In the genomic region with DNA sequence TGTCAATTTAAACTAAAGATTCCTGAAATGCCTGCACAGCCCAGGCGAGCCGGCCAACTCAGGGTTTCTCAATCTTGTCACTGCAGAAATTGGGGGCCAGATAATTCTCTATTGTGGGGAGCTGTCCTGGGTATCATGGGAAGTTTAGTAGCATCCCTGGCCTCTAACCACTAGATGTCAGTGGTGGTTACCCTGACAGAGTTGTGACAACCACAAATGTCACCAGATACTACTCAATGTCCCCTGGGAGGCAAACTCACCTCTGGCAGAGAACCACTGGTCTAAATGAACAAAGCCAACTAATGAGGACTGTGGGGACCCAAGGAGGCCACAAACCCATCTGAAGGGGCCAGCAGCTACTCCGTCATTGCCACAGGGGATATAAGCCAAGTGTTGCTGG, we compare ENCODE assay signal across 8 cellular contexts.
DNase-seq lines count a peak whose midpoint lies in the region; ATAC-seq and TF ChIP-seq lines count a peak whose summit lies in the region.

No MANE protein-coding gene starts in this region.

- no peaks in the 10 kb centered on the region for H3K4me1 ChIP-seq in left lung
- H3K4me1 ChIP-seq in tibial artery: peaks cover 0 to 53% (median 9%) of the 10 kb centered on the region in 4 donors

- no peak overlapping the region for H3K27ac ChIP-seq in left lung
- peak overlapping the region; percentile 53 to 74 for H3K27ac ChIP-seq in tibial artery

- DNase-seq in SHP77 (lab: John Stamatoyannopoulos, UW): peak; percentile 16 to 22
- no peak for DNase-seq in SHP77 treated with DMSO at 0.1 percent for 48 hours (lab: John Stamatoyannopoulos, UW)
- peak; percentile 22 for DNase-seq in KG1 (lab: John Stamatoyannopoulos, UW)
- DNase-seq in RKO (ENCODE audit: low spot score): peak; percentile 47
- DNase-seq in cardiac fibroblast (ENCODE audit: low read depth in 2 of 2): peak; percentile 42 to 59
- DNase-seq in left lung: no peak
- no peak for DNase-seq in tibial artery

- intact Hi-C loops in left lung (cut with DNase I) (no loop called here), tibial artery (cut with DNase I; ENCODE audit: low total_unique reads) (loop anchor here (10.0 kb wide), 1 partner anchor 359 kb away; no protein-coding TSS in a partner anchor)

- no peaks in the 10 kb centered on the region for H3K27me3 ChIP-seq in left lung
- H3K27me3 ChIP-seq in tibial artery: no peaks in the 10 kb centered on the region

- peak; percentile 75 for ATAC-seq in GM21381 (IDR thresholded peaks at IDR 0.05; ENCODE audit: unreplicated experiment)
- peak; percentile 95 for ATAC-seq in left lung

- TF ChIP-seq CTCF in cardiac fibroblast (IDR thresholded peaks at IDR 0.05; ENCODE audit: low read depth, low read length): peak; percentile 75
- TF ChIP-seq CTCF in left lung (IDR thresholded peaks at IDR 0.05): peak; percentile 55 to 57
- TF ChIP-seq CTCF in tibial artery (IDR thresholded peaks at IDR 0.05): peak; percentile 49 to 52

- no peak overlapping the region for H3K4me3 ChIP-seq in cardiac fibroblast (replicated peaks in 1 of 2; ENCODE audit: low read depth in 2 of 2, low read length in 2 of 2)
- H3K4me3 ChIP-seq in left lung: no peak overlapping the region
- H3K4me3 ChIP-seq in tibial artery: no peak overlapping the region

- H3K9me3 ChIP-seq in left lung: no peaks in the 10 kb centered on the region
- H3K9me3 ChIP-seq in tibial artery: no peaks in the 10 kb centered on the region

- H3K36me3 ChIP-seq in left lung: no peaks in the 10 kb centered on the region
- H3K36me3 ChIP-seq in tibial artery: peaks cover 93 to 98% (median 94%) of the 10 kb centered on the region in 3 donors

Comparison
In these comparisons a context has a peak if more than half of its experiments do, and no peak if none do; other contexts are left out.
1. DNase-seq: peak in SHP77 (2 of 2), KG1 (single experiment), RKO (single experiment) and cardiac fibroblast (2 of 2); none in SHP77 treated with DMSO at 0.1 percent for 48 hours (single experiment), left lung (0 of 2) and tibial artery (0 of 2).
2. H3K27ac ChIP-seq: peak in tibial artery (2 of 2); none in left lung (0 of 2).
3. Peak in every context shown above with its lines, with median percentiles within 50 percentile points of each other: CTCF ChIP-seq.